1 cellular context compared by ENCODE assay signal in the genomic region with DNA sequence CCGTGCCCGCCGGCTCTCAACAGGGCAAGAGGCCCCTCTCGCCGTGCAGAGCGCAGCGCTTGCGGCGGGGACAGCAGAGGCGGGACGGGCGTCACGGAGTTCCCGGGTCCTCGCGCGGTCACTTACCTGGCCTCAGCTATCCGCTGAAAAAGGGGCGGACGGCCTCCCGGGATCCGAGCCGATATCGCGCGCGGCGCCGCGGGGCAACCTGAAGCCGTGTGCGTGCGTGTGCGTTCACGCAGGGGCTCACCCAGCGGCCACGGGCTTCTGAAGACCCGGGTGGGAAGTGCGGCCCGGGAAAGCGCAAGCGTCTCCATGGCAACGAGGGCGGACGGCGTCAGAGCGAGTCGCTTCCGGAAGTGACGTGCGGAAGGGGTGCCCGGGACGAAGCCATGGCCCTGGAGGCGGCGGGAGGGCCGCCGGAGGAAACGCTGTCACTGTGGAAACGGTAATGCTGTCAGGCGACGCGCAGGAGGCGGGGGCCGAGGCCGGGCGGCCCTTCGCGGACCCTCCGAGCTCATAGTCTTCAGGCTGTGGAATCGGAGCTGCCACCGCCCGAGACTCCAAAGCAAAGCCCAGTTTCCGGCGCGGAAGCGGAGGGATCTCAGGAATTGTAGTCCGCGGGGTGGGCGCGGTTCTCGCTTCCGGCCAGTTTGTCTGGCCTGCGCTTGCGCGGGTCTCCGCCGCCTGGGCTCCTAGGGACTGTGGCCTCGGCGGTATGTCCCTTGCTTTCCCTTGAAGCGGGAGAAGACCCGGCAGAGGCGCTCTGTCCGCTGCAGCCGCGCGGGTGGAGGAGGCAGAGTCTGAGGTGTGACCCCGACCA.
TF ChIP-seq lines count a peak whose summit lies in the region.

A gene (plus strand): TSS at position 365 of the 823 bp plus-strand sequence. CDS start 28 bp downstream, at position 393.

TF ChIP-seq in HepG2, 621 proteins besides CTCF, POLR2A, EP300 and RAD21 (continued from another document and continues in another):
- TF ChIP-seq, protein P1, sequence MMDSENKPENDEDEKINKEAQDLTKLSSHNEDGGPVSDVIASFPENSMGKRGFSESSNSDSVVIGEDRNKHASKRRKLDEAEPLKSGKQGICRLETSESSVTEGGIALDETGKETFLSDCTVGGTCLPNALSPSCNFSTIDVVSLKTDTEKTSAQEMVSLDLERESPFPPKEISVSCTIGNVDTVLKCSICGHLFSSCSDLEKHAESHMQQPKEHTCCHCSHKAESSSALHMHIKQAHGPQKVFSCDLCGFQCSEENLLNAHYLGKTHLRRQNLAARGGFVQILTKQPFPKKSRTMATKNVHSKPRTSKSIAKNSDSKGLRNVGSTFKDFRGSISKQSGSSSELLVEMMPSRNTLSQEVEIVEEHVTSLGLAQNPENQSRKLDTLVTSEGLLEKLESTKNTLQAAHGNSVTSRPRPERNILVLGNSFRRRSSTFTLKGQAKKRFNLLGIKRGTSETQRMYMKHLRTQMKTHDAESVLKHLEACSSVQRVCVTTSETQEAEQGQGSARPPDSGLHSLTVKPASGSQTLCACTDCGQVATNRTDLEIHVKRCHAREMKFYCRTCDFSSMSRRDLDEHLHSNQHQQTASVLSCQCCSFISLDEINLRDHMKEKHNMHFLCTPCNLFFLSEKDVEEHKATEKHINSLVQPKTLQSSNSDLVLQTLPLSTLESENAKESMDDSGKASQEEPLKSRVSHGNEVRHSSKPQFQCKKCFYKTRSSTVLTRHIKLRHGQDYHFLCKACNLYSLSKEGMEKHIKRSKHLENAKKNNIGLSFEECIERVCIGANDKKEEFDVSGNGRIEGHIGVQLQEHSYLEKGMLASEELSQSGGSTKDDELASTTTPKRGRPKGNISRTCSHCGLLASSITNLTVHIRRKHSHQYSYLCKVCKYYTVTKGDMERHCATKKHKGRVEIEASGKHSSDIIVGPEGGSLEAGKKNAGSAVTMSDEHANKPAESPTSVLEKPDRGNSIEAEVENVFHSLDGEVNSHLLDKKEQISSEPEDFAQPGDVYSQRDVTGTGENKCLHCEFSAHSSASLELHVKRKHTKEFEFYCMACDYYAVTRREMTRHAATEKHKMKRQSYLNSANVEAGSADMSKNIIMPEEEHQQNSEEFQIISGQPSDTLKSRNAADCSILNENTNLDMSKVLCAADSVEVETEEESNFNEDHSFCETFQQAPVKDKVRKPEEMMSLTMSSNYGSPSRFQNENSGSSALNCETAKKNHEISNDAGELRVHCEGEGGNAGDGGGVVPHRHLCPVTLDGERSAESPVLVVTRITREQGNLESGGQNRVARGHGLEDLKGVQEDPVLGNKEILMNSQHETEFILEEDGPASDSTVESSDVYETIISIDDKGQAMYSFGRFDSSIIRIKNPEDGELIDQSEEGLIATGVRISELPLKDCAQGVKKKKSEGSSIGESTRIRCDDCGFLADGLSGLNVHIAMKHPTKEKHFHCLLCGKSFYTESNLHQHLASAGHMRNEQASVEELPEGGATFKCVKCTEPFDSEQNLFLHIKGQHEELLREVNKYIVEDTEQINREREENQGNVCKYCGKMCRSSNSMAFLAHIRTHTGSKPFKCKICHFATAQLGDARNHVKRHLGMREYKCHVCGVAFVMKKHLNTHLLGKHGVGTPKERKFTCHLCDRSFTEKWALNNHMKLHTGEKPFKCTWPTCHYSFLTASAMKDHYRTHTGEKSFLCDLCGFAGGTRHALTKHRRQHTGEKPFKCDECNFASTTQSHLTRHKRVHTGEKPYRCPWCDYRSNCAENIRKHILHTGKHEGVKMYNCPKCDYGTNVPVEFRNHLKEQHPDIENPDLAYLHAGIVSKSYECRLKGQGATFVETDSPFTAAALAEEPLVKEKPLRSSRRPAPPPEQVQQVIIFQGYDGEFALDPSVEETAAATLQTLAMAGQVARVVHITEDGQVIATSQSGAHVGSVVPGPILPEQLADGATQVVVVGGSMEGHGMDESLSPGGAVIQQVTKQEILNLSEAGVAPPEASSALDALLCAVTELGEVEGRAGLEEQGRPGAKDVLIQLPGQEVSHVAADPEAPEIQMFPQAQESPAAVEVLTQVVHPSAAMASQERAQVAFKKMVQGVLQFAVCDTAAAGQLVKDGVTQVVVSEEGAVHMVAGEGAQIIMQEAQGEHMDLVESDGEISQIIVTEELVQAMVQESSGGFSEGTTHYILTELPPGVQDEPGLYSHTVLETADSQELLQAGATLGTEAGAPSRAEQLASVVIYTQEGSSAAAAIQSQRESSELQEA (CRISPR knock-in tag; IDR thresholded peaks at IDR 0.05; ENCODE audit: not compliant biosample characterization): no peak
- TF ChIP-seq ZNF773 (CRISPR knock-in tag; IDR thresholded peaks at IDR 0.05; ENCODE audit: borderline replicate concordance) (peak; percentile 57; the same call in 1 of the 2 replicates), ZNF629 (CRISPR knock-in tag; conservative IDR thresholded peaks at IDR 0.05) (0 out of 2 replicates have a peak, but pooled peaks have one; percentile 20), ZNF557 (CRISPR knock-in tag; IDR thresholded peaks at IDR 0.05) (0 out of 2 replicates have a peak, but pooled peaks have one; percentile 64), SALL1 (CRISPR knock-in tag; IDR thresholded peaks at IDR 0.05) (peak; percentile 91), ARHGAP35 (CRISPR knock-in tag; IDR thresholded peaks at IDR 0.05; ENCODE audit: borderline replicate concordance) (peak; percentile 28; the same call in 1 of the 2 replicates), ZNF724P (CRISPR knock-in tag; IDR thresholded peaks at IDR 0.05; ENCODE audit: borderline replicate concordance) (peak; percentile 79), SP4 (CRISPR knock-in tag; IDR thresholded peaks at IDR 0.05) (peak; percentile 91), ZNF337 (CRISPR knock-in tag; IDR thresholded peaks at IDR 0.05; ENCODE audit: borderline replicate concordance, low read depth) (no peak; the same call in 1 of the 2 replicates), ZNF232 (CRISPR knock-in tag; IDR thresholded peaks at IDR 0.05; ENCODE audit: borderline replicate concordance) (0 out of 2 replicates have a peak, but pooled peaks have one; percentile 59), POLR2AphosphoS5 (IDR thresholded peaks at IDR 0.05; ENCODE audit: low read depth, low read length) (peak; percentile 85), ZNF879 (CRISPR knock-in tag; IDR thresholded peaks at IDR 0.05) (0 out of 2 replicates have a peak, but pooled peaks have one; percentile 32)
- TF ChIP-seq, protein P2, sequence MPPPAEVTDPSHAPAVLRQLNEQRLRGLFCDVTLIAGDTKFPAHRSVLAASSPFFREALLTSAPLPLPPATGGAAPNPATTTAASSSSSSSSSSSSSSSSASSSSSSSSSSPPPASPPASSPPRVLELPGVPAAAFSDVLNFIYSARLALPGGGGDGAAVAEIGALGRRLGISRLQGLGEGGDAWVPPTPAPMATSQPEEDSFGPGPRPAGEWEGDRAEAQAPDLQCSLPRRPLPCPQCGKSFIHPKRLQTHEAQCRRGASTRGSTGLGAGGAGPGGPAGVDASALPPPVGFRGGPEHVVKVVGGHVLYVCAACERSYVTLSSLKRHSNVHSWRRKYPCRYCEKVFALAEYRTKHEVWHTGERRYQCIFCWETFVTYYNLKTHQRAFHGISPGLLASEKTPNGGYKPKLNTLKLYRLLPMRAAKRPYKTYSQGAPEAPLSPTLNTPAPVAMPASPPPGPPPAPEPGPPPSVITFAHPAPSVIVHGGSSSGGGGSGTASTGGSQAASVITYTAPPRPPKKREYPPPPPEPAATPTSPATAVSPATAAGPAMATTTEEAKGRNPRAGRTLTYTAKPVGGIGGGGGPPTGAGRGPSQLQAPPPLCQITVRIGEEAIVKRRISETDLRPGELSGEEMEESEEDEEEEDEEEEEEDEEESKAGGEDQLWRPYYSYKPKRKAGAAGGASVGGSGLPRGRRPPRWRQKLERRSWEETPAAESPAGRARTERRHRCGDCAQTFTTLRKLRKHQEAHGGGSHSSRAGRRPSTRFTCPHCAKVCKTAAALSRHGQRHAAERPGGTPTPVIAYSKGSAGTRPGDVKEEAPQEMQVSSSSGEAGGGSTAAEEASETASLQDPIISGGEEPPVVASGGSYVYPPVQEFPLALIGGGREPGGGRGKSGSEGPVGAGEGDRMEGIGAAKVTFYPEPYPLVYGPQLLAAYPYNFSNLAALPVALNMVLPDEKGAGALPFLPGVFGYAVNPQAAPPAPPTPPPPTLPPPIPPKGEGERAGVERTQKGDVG (CRISPR knock-in tag; IDR thresholded peaks at IDR 0.05; ENCODE audit: borderline replicate concordance): no peak; the same call in 1 of the 2 replicates
- TF ChIP-seq, protein P3, sequence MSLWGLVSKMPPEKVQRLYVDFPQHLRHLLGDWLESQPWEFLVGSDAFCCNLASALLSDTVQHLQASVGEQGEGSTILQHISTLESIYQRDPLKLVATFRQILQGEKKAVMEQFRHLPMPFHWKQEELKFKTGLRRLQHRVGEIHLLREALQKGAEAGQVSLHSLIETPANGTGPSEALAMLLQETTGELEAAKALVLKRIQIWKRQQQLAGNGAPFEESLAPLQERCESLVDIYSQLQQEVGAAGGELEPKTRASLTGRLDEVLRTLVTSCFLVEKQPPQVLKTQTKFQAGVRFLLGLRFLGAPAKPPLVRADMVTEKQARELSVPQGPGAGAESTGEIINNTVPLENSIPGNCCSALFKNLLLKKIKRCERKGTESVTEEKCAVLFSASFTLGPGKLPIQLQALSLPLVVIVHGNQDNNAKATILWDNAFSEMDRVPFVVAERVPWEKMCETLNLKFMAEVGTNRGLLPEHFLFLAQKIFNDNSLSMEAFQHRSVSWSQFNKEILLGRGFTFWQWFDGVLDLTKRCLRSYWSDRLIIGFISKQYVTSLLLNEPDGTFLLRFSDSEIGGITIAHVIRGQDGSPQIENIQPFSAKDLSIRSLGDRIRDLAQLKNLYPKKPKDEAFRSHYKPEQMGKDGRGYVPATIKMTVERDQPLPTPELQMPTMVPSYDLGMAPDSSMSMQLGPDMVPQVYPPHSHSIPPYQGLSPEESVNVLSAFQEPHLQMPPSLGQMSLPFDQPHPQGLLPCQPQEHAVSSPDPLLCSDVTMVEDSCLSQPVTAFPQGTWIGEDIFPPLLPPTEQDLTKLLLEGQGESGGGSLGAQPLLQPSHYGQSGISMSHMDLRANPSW (CRISPR knock-in tag; IDR thresholded peaks at IDR 0.05; ENCODE audit: borderline replicate concordance): no peak
- TF ChIP-seq, protein P4, sequence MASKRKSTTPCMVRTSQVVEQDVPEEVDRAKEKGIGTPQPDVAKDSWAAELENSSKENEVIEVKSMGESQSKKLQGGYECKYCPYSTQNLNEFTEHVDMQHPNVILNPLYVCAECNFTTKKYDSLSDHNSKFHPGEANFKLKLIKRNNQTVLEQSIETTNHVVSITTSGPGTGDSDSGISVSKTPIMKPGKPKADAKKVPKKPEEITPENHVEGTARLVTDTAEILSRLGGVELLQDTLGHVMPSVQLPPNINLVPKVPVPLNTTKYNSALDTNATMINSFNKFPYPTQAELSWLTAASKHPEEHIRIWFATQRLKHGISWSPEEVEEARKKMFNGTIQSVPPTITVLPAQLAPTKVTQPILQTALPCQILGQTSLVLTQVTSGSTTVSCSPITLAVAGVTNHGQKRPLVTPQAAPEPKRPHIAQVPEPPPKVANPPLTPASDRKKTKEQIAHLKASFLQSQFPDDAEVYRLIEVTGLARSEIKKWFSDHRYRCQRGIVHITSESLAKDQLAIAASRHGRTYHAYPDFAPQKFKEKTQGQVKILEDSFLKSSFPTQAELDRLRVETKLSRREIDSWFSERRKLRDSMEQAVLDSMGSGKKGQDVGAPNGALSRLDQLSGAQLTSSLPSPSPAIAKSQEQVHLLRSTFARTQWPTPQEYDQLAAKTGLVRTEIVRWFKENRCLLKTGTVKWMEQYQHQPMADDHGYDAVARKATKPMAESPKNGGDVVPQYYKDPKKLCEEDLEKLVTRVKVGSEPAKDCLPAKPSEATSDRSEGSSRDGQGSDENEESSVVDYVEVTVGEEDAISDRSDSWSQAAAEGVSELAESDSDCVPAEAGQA (IDR thresholded peaks at IDR 0.05; ENCODE audit: low read depth): peak; percentile 93
- TF ChIP-seq, protein P4 (CRISPR knock-in tag; IDR thresholded peaks at IDR 0.05; ENCODE audit: borderline replicate concordance): 0 out of 2 replicates have a peak, but pooled peaks have one; percentile 80
- TF ChIP-seq, protein P5, sequence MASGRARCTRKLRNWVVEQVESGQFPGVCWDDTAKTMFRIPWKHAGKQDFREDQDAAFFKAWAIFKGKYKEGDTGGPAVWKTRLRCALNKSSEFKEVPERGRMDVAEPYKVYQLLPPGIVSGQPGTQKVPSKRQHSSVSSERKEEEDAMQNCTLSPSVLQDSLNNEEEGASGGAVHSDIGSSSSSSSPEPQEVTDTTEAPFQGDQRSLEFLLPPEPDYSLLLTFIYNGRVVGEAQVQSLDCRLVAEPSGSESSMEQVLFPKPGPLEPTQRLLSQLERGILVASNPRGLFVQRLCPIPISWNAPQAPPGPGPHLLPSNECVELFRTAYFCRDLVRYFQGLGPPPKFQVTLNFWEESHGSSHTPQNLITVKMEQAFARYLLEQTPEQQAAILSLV (CRISPR knock-in tag; IDR thresholded peaks at IDR 0.05; ENCODE audit: borderline replicate concordance): peak; percentile 43; the same call in 1 of the 2 replicates
- TF ChIP-seq, protein P6, sequence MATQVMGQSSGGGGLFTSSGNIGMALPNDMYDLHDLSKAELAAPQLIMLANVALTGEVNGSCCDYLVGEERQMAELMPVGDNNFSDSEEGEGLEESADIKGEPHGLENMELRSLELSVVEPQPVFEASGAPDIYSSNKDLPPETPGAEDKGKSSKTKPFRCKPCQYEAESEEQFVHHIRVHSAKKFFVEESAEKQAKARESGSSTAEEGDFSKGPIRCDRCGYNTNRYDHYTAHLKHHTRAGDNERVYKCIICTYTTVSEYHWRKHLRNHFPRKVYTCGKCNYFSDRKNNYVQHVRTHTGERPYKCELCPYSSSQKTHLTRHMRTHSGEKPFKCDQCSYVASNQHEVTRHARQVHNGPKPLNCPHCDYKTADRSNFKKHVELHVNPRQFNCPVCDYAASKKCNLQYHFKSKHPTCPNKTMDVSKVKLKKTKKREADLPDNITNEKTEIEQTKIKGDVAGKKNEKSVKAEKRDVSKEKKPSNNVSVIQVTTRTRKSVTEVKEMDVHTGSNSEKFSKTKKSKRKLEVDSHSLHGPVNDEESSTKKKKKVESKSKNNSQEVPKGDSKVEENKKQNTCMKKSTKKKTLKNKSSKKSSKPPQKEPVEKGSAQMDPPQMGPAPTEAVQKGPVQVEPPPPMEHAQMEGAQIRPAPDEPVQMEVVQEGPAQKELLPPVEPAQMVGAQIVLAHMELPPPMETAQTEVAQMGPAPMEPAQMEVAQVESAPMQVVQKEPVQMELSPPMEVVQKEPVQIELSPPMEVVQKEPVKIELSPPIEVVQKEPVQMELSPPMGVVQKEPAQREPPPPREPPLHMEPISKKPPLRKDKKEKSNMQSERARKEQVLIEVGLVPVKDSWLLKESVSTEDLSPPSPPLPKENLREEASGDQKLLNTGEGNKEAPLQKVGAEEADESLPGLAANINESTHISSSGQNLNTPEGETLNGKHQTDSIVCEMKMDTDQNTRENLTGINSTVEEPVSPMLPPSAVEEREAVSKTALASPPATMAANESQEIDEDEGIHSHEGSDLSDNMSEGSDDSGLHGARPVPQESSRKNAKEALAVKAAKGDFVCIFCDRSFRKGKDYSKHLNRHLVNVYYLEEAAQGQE (IDR thresholded peaks at IDR 0.05; ENCODE audit: borderline replicate concordance in 1 of 2, low read depth in 1 of 2, low read length in 2 of 2): no peak
